ENCODE assay signal across 19 cellular contexts in the genomic region with DNA sequence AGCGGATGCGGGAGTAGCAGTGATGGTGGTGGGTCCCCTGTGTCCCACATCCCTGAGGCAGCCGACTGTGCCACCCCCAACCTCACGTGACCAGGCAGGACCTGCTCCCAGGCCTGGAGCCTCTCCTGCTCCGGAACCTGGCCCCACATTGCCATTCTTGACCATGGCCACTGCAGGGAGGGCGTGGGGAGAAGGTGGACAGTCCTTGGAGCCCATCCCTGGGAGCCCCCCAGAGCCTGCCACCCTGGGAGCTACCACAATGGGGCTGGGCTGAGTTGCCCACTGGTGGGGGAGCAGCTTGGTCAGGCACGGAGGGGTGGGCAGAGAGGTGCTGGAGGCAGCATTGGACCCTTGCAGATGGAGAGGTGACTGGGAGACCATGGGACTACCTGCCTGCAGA. TPM values are rescaled to one million over a fixed set of nuclear protein-coding genes. Genes with fewer than 3 reads are reported as not detected.
A peak's percentile ranks its signal among the peaks of the same experiment; 100 is the strongest.
DNase-seq lines count a peak whose midpoint lies in the region; ATAC-seq and TF ChIP-seq lines count a peak whose summit lies in the region.
"Had no signal": no experiment of that assay in that cellular context is flagged by ENCODE, and none has a peak within 500 bp of the region (broad histone marks: within the 10 kb centered on the region; RNA-seq: fewer than 3 reads in every experiment).

No MANE protein-coding gene starts in this region.

- no peaks in the 10 kb centered on the region for H3K27me3 Mint-ChIP-seq in stimulated activated naive CD8-positive, alpha-beta T cell treated with anti-CD3 and anti-CD28 coated beads, Interleukin-15, amount 100 ng/mL, for 72 hours
- no peaks in the 10 kb centered on the region for H3K27me3 Mint-ChIP-seq in stimulated activated memory B cell treated with anti-CD40 and anti-IgM and Interleukin-4, amounts not matched to agents 10 μg/mL and 1 μg/mL and 100 μg/mL, for 72 hours
- H3K27me3 Mint-ChIP-seq in osteocyte (ENCODE audit: unreplicated experiment) = peaks cover 5% of the 10 kb centered on the region

- no peak overlapping the region for H3K27ac Mint-ChIP-seq in stimulated activated naive CD8-positive, alpha-beta T cell treated with anti-CD3 and anti-CD28 coated beads, Interleukin-15, amount 100 ng/mL, for 72 hours
- H3K27ac Mint-ChIP-seq in stimulated activated memory B cell treated with anti-CD40 and anti-IgM and Interleukin-4, amounts not matched to agents 10 μg/mL and 1 μg/mL and 100 μg/mL, for 72 hours = no peak overlapping the region
- H3K27ac Mint-ChIP-seq in osteocyte (ENCODE audit: unreplicated experiment) = no peak overlapping the region
- H3K27ac Mint-ChIP-seq: CD4-positive, alpha-beta memory T cell; HFFc6 had no signal

- H3K36me3 Mint-ChIP-seq in stimulated activated memory B cell treated with anti-CD40 and anti-IgM and Interleukin-4, amounts not matched to agents 10 μg/mL and 1 μg/mL and 100 μg/mL, for 72 hours = no peaks in the 10 kb centered on the region
- H3K36me3 Mint-ChIP-seq in osteocyte (ENCODE audit: unreplicated experiment) = no peaks in the 10 kb centered on the region
- H3K36me3 Mint-ChIP-seq: CD14-positive monocyte; CD4-positive, alpha-beta memory T cell had no signal

- intact Hi-C loops in posterior vena cava (cut with DNase I) = no loop called here

- no peaks in the 10 kb centered on the region for H3K4me1 Mint-ChIP-seq in stimulated activated naive CD8-positive, alpha-beta T cell treated with anti-CD3 and anti-CD28 coated beads, Interleukin-15, amount 100 ng/mL, for 72 hours
- H3K4me1 Mint-ChIP-seq in stimulated activated memory B cell treated with anti-CD40 and anti-IgM and Interleukin-4, amounts not matched to agents 10 μg/mL and 1 μg/mL and 100 μg/mL, for 72 hours = no peaks in the 10 kb centered on the region
- H3K4me1 Mint-ChIP-seq in osteocyte (ENCODE audit: unreplicated experiment) = no peaks in the 10 kb centered on the region
- H3K4me1 Mint-ChIP-seq: CD14-positive monocyte; CD4-positive, alpha-beta memory T cell had no signal

- peaks cover 0 to 4% of the 10 kb centered on the region in 2 donors for H3K9me3 Mint-ChIP-seq in stimulated activated naive CD8-positive, alpha-beta T cell treated with anti-CD3 and anti-CD28 coated beads, Interleukin-15, amount 100 ng/mL, for 72 hours
- H3K9me3 Mint-ChIP-seq in stimulated activated memory B cell treated with anti-CD40 and anti-IgM and Interleukin-4, amounts not matched to agents 10 μg/mL and 1 μg/mL and 100 μg/mL, for 72 hours = peaks cover 5% of the 10 kb centered on the region
- H3K9me3 Mint-ChIP-seq in osteocyte (ENCODE audit: unreplicated experiment) = no peaks in the 10 kb centered on the region
- H3K9me3 Mint-ChIP-seq: HFFc6 had no signal

- TF ChIP-seq CTCF in osteocyte (IDR thresholded peaks at IDR 0.05) = no peak

- ATAC-seq in stimulated activated naive CD8-positive, alpha-beta T cell treated with anti-CD3 and anti-CD28 coated beads, Interleukin-15, amount 100 ng/mL, for 72 hours = peak; percentile 42
- no peak for ATAC-seq in stimulated activated naive CD8-positive, alpha-beta T cell treated with anti-CD3 and anti-CD28 coated beads, Interleukin-15, Interleukin-2, amounts not matched to agents 100 U/mL and 50 U/mL, for 24 hours
- ATAC-seq in stimulated activated memory B cell treated with anti-CD40 and anti-IgM and Interleukin-4, amounts not matched to agents 10 μg/mL and 1 μg/mL and 100 μg/mL, for 72 hours = peak; percentile 20
- ATAC-seq: HCT116 had no signal

- no peak overlapping the region for H3K4me3 Mint-ChIP-seq in stimulated activated naive CD8-positive, alpha-beta T cell treated with anti-CD3 and anti-CD28 coated beads, Interleukin-15, amount 100 ng/mL, for 72 hours
- H3K4me3 Mint-ChIP-seq in stimulated activated memory B cell treated with anti-CD40 and anti-IgM and Interleukin-4, amounts not matched to agents 10 μg/mL and 1 μg/mL and 100 μg/mL, for 72 hours = no peak overlapping the region
- H3K4me3 Mint-ChIP-seq in osteocyte (ENCODE audit: unreplicated experiment) = no peak overlapping the region
- H3K4me3 Mint-ChIP-seq: CD14-positive monocyte; CD4-positive, alpha-beta memory T cell; HFFc6 had no signal

- no peak for DNase-seq in stimulated activated naive CD8-positive, alpha-beta T cell treated with anti-CD3 and anti-CD28 coated beads, Interleukin-15, amount 100 ng/mL, for 72 hours
- no peak for DNase-seq in stimulated activated naive CD8-positive, alpha-beta T cell treated with anti-CD3 and anti-CD28 coated beads, Interleukin-15, Interleukin-2, amounts not matched to agents 100 U/mL and 50 U/mL, for 24 hours
- DNase-seq in posterior vena cava (ENCODE audit: low spot score) (peak; percentile 64), osteocyte (ENCODE audit: extremely low spot score, unreplicated experiment) (no peak), SW480 (ENCODE audit: low spot score) (no peak), NCI-H187 treated with DMSO at 0.1 percent for 48 hours (lab: John Stamatoyannopoulos, UW) (no peak)
- DNase-seq: 8988T, DMS153, DMS79, GDM1, GOT3, H7, HFFc6 had no signal

RNA-seq across cellular contexts. Expression of gene TMPRSS11A, which starts 36.8 kb away (rescaled TPM):
- total RNA-seq in posterior vena cava (not detected), osteocyte (not detected in 2 replicates)
- total RNA-seq: A673; CD4-positive, alpha-beta memory T cell; Daoy; HFFc6 had no signal

RNA-seq across cellular contexts. Expression of gene TMPRSS11D, which starts 42.7 kb away (rescaled TPM):
- total RNA-seq in posterior vena cava (not detected), osteocyte (not detected in 2 replicates)
- total RNA-seq: A673; CD4-positive, alpha-beta memory T cell; Daoy; H7; HFFc6 had no signal
